17 cellular contexts compared by ENCODE assay signal in the genomic region with DNA sequence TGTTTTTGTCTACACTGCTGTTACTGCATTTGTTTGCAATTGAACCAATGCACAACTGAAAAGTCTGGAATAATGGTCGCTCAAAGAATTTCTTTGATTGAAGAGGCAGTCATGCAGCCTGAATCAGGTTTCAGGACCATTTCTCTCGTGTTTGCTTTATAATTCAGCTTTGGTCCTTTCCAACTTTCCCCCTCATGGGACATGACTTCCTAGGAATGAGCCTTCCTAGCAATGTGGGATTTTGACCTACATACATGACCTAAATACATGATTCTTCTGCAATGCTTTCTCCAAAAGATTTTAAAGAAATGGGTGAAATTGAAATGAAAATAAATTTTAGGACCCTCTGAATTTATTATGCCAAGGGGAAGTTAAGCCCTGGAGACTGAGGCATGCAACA.
A peak's percentile ranks its signal among the peaks of the same experiment; 100 is the strongest.
DNase-seq lines count a peak whose midpoint lies in the region; ATAC-seq and TF ChIP-seq lines count a peak whose summit lies in the region.
"Had no signal": no experiment of that assay in that cellular context is flagged by ENCODE, and none has a peak within 500 bp of the region (broad histone marks: within the 10 kb centered on the region; RNA-seq: fewer than 3 reads in every experiment).

No MANE protein-coding gene starts in this region.

- peaks cover 46% of the 10 kb centered on the region for H3K4me1 Mint-ChIP-seq in progenitor cell of endocrine pancreas (ENCODE audit: low read depth)

- peaks cover 20% of the 10 kb centered on the region for H3K9me3 Mint-ChIP-seq in progenitor cell of endocrine pancreas (ENCODE audit: low read depth)

- in situ Hi-C loops in brain microvascular endothelial cell (cut with HindIII; ENCODE audit: low pct_ligation_motif_present, low sequenced_read_pairs) = no loop called here

- H3K4me2 ChIP-seq in hepatocyte = peak overlapping the region; percentile 41

- no peak for DNase-seq in left ventricle myocardium superior
- DNase-seq in right cardiac atrium = no peak
- DNase-seq in hepatocyte (ENCODE audit: low spot score) = no peak
- DNase-seq in progenitor cell of endocrine pancreas (ENCODE audit: low spot score, unreplicated experiment) = no peak
- DNase-seq in hepatic stellate cell (ENCODE audit: low spot score) = no peak
- no peak for DNase-seq in brain microvascular endothelial cell
- DNase-seq: C1 segment of cervical spinal cord; CD4-positive, alpha-beta memory T cell; COR-L47; DMS153; DMS79; EL; GDM1; GM23248; H7; HCEC 1CT had no signal

- no peaks in the 10 kb centered on the region for H3K9me2 ChIP-seq in hepatocyte (replicated peaks; ENCODE audit: insufficient read depth)

- H4K20me1 ChIP-seq in hepatocyte (ENCODE audit: insufficient read depth, poor library complexity, severe bottlenecking) = no peaks in the 10 kb centered on the region

- H3K36me3 ChIP-seq in hepatocyte (replicated peaks; ENCODE audit: insufficient read depth, low read depth) (no peaks in the 10 kb centered on the region), brain microvascular endothelial cell (replicated peaks) (no peaks in the 10 kb centered on the region)

- H3K27me3 ChIP-seq in right cardiac atrium (ENCODE audit: control insufficient read depth, insufficient read depth) (no peaks in the 10 kb centered on the region), hepatocyte (no peaks in the 10 kb centered on the region), brain microvascular endothelial cell (replicated peaks) (no peaks in the 10 kb centered on the region)

- TF ChIP-seq CTCF in hepatocyte (IDR thresholded peaks at IDR 0.05; ENCODE audit: poor library complexity) = no peak
- no peak for TF ChIP-seq CTCF in progenitor cell of endocrine pancreas (IDR thresholded peaks at IDR 0.05; ENCODE audit: unreplicated experiment)
- no peak for TF ChIP-seq CTCF in brain microvascular endothelial cell (IDR thresholded peaks at IDR 0.05; ENCODE audit: low read depth, low read length, missing control alignments)

- no peaks in the 10 kb centered on the region for H3K79me2 ChIP-seq in hepatocyte

- no peaks in the 10 kb centered on the region for H3K27me3 Mint-ChIP-seq in progenitor cell of endocrine pancreas

- H3K27ac ChIP-seq in right cardiac atrium (ENCODE audit: low read length) (no peak overlapping the region), hepatocyte (no peak overlapping the region), brain microvascular endothelial cell (no peak overlapping the region)
- H3K27ac ChIP-seq: GM23248 had no signal

- H2AFZ ChIP-seq in hepatocyte = no peak overlapping the region
- H2AFZ ChIP-seq: GM23248 had no signal

- 66% methylated on average over 2 of the region's 2 CpGs for WGBS in right cardiac atrium
- WGBS in hepatocyte (ENCODE audit: low lambda C conversion rate, missing lambda C conversion rate) = 84% methylated on average over 2 of the region's 2 CpGs

- ATAC-seq in left ventricle myocardium superior (peak; percentile 58), right cardiac atrium (no peak)
- ATAC-seq: GM12878 had no signal

- peak overlapping the region; percentile 91 for H3K27ac Mint-ChIP-seq in progenitor cell of endocrine pancreas
- H3K27ac Mint-ChIP-seq: CD4-positive, alpha-beta memory T cell had no signal

- H3K36me3 Mint-ChIP-seq in progenitor cell of endocrine pancreas (ENCODE audit: insufficient read depth) = peaks cover 19% of the 10 kb centered on the region
- H3K36me3 Mint-ChIP-seq: CD4-positive, alpha-beta memory T cell had no signal

- H3K4me1 ChIP-seq in right cardiac atrium (ENCODE audit: control insufficient read depth, insufficient read depth, low read length) = no peaks in the 10 kb centered on the region
- peaks cover 6% of the 10 kb centered on the region for H3K4me1 ChIP-seq in hepatocyte (ENCODE audit: insufficient read depth)

- intact Hi-C loops in left ventricle myocardium superior (cut with micrococcal nuclease) (no loop called here), right cardiac atrium (cut with DNase I) (no loop called here)

- no peak overlapping the region for H3K4me3 Mint-ChIP-seq in progenitor cell of endocrine pancreas (ENCODE audit: low read depth)
- H3K4me3 Mint-ChIP-seq: CD4-positive, alpha-beta memory T cell had no signal

- H3K9me3 ChIP-seq in right cardiac atrium (ENCODE audit: control insufficient read depth, low read length) (no peaks in the 10 kb centered on the region), hepatocyte (ENCODE audit: low read depth) (no peaks in the 10 kb centered on the region)

- H3K4me3 ChIP-seq in right cardiac atrium (ENCODE audit: low read length) (no peak overlapping the region), hepatocyte (no peak overlapping the region), brain microvascular endothelial cell (ENCODE audit: low read depth, low read length) (no peak overlapping the region)
- H3K4me3 ChIP-seq: GM12878, GM23248 had no signal
